In genomic region chr22:46673677-46674236, GRCh38 we compare ENCODE assay signal across 10 cellular contexts. TPM values are rescaled to one million over a fixed set of nuclear protein-coding genes. Genes with fewer than 3 reads are reported as not detected.
DNase-seq lines count a peak whose midpoint lies in the region; ATAC-seq and TF ChIP-seq lines count a peak whose summit lies in the region.
"Had no signal": no experiment of that assay in that cellular context is flagged by ENCODE, and none has a peak within 500 bp of the region (broad histone marks: within the 10 kb centered on the region; RNA-seq: fewer than 3 reads in every experiment).

No MANE protein-coding gene starts in this region.

- no peak overlapping the region for H3K4me3 ChIP-seq in lower lobe of right lung

- peak overlapping the region; percentile 83 to 94 for H3K27ac Mint-ChIP-seq in stimulated activated naive CD8-positive, alpha-beta T cell treated with anti-CD3 and anti-CD28 coated beads, Interleukin-15, amount 100 ng/mL, for 72 hours

- peaks cover 7% of the 10 kb centered on the region for H3K4me1 ChIP-seq in lower lobe of right lung

- no peaks in the 10 kb centered on the region for H3K9me3 Mint-ChIP-seq in stimulated activated naive CD8-positive, alpha-beta T cell treated with anti-CD3 and anti-CD28 coated beads, Interleukin-15, amount 100 ng/mL, for 72 hours

- H3K36me3 ChIP-seq in lower lobe of right lung, result peaks cover 81% of the 10 kb centered on the region

- no peaks in the 10 kb centered on the region for H3K27me3 Mint-ChIP-seq in stimulated activated naive CD8-positive, alpha-beta T cell treated with anti-CD3 and anti-CD28 coated beads, Interleukin-15, amount 100 ng/mL, for 72 hours

- peak overlapping the region; percentile 8 for H3K27ac ChIP-seq in lower lobe of right lung

- peaks cover 71% of the 10 kb centered on the region for H3K4me1 Mint-ChIP-seq in stimulated activated naive CD8-positive, alpha-beta T cell treated with anti-CD3 and anti-CD28 coated beads, Interleukin-15, amount 100 ng/mL, for 72 hours

- no peak for TF ChIP-seq CTCF in lower lobe of right lung (IDR thresholded peaks at IDR 0.05)

- peak; percentile 17 for DNase-seq in activated T-cell treated with anti-CD3 and anti-CD28 coated beads for 24 hours (ENCODE audit: low read depth)
- DNase-seq in activated T-cell treated with anti-CD3 and anti-CD28 coated beads, Interleukin-2, amount 50 U/mL, for 48 hours, result no peak
- DNase-seq in activated CD4-positive, alpha-beta T cell treated with anti-CD3 and anti-CD28 coated beads, Interleukin-2, amount 50 U/mL, for 4 hours, result peak; percentile 42 to 51
- no peak for DNase-seq in lower lobe of right lung
- no peak for DNase-seq in stimulated activated naive CD8-positive, alpha-beta T cell treated with anti-CD3 and anti-CD28 coated beads, Interleukin-15, amount 100 ng/mL, for 72 hours
- DNase-seq in cortex of kidney (lab: John Stamatoyannopoulos, UW), result no peak
- DNase-seq: NCI-H1694, PC-3 had no signal

- ATAC-seq in lower lobe of right lung (no peak), GM18520 (IDR thresholded peaks at IDR 0.05; ENCODE audit: unreplicated experiment) (no peak), HG02798 (IDR thresholded peaks at IDR 0.05; ENCODE audit: poor library complexity, unreplicated experiment) (no peak)
- ATAC-seq in stimulated activated naive CD8-positive, alpha-beta T cell treated with anti-CD3 and anti-CD28 coated beads, Interleukin-15, amount 100 ng/mL, for 72 hours, result peak; percentile 45
- ATAC-seq: PC-3 had no signal

- H3K4me3 Mint-ChIP-seq in stimulated activated naive CD8-positive, alpha-beta T cell treated with anti-CD3 and anti-CD28 coated beads, Interleukin-15, amount 100 ng/mL, for 72 hours, result peak overlapping the region; percentile 91 to 93

- H3K27me3 ChIP-seq in lower lobe of right lung (ENCODE audit: low read depth), result no peaks in the 10 kb centered on the region

- no peaks in the 10 kb centered on the region for H3K9me3 ChIP-seq in lower lobe of right lung

- intact Hi-C loops in lower lobe of right lung (cut with DNase I), result no loop called here

RNA-seq across cellular contexts. Expression of gene GRAMD4, which starts 53.6 kb away (rescaled TPM):
- total RNA-seq in lower lobe of right lung, result 58.1 TPM

Comparison
In these comparisons a context has a peak if more than half of its experiments do, and no peak if none do; other contexts are left out.
1. DNase-seq: peak in activated T-cell treated with anti-CD3 and anti-CD28 coated beads for 24 hours (single experiment) and activated CD4-positive, alpha-beta T cell treated with anti-CD3 and anti-CD28 coated beads, Interleukin-2, amount 50 U/mL, for 4 hours (2 of 2); none in activated T-cell treated with anti-CD3 and anti-CD28 coated beads, Interleukin-2, amount 50 U/mL, for 48 hours (0 of 2), lower lobe of right lung (single experiment), stimulated activated naive CD8-positive, alpha-beta T cell treated with anti-CD3 and anti-CD28 coated beads, Interleukin-15, amount 100 ng/mL, for 72 hours (0 of 2) and cortex of kidney (single experiment).